In genomic region chr22:19960491-19961200, GRCh38 we compare ENCODE assay signal across 1 cellular context.
TF ChIP-seq lines count a peak whose summit lies in the region.

No MANE protein-coding gene starts in this region.

TF ChIP-seq in liver, 16 proteins besides CTCF, POLR2A, EP300 and RAD21:
- TF ChIP-seq REST (IDR thresholded peaks at IDR 0.05) (no peak), HNF4A (conservative IDR thresholded peaks at IDR 0.05) (no peak), GABPA (IDR thresholded peaks at IDR 0.05 in 1 of 2, conservative IDR thresholded peaks at IDR 0.05 in 1 of 2) (no peak)
